Comparison of ENCODE assay signal across 10 cellular contexts in genomic region chr13:49097374-49097773, GRCh38.
DNase-seq lines count a peak whose midpoint lies in the region; ATAC-seq and TF ChIP-seq lines count a peak whose summit lies in the region.
"Had no signal": no experiment of that assay in that cellular context is flagged by ENCODE, and none has a peak within 500 bp of the region (broad histone marks: within the 10 kb centered on the region; RNA-seq: fewer than 3 reads in every experiment).

No MANE protein-coding gene starts in this region.

- DNase-seq in Right ventricle myocardium superior, result no peak
- no peak for DNase-seq in cardiac septum (ENCODE audit: low spot score)
- DNase-seq in choroid plexus epithelial cell (ENCODE audit: low read depth), result peak; percentile 72
- DNase-seq in lower lobe of right lung, result no peak
- DNase-seq in uterus, result no peak
- DNase-seq in activated CD4-positive, alpha-beta T cell treated with anti-CD3 and anti-CD28 coated beads for 48 hours, result no peak
- no peak for DNase-seq in HPDE6-E6E7 (ENCODE audit: extremely low spot score)
- DNase-seq: NCI-H1092, SW 1271 had no signal

- no peak for TF ChIP-seq CTCF in choroid plexus epithelial cell (conservative IDR thresholded peaks at IDR 0.05; ENCODE audit: low read depth, low read length)
- no peak for TF ChIP-seq CTCF in lower lobe of right lung (IDR thresholded peaks at IDR 0.05)
- no peak for TF ChIP-seq CTCF in uterus (IDR thresholded peaks at IDR 0.05)

- H3K4me3 ChIP-seq in choroid plexus epithelial cell (ENCODE audit: low read depth, low read length) (no peak overlapping the region), lower lobe of right lung (no peak overlapping the region), uterus (no peak overlapping the region)

- H3K9me3 ChIP-seq in lower lobe of right lung (no peaks in the 10 kb centered on the region), uterus (no peaks in the 10 kb centered on the region)

- H3K27ac ChIP-seq in lower lobe of right lung (peak overlapping the region; percentile 68), uterus (peak overlapping the region; percentile 69 to 88)

- intact Hi-C loops in Right ventricle myocardium superior (cut with DNase I) (no loop called here), cardiac septum (cut with DNase I) (loop anchor here (5.0 to 10.0 kb wide), 2 partner anchors 120 to 147 kb away; partner anchors contain the start of genes CDADC1 and FNDC3A), lower lobe of right lung (cut with DNase I) (no loop called here), uterus (cut with DNase I; ENCODE audit: low total_unique reads) (no loop called here)

- H3K27me3 ChIP-seq in lower lobe of right lung (ENCODE audit: low read depth) (no peaks in the 10 kb centered on the region), uterus (no peaks in the 10 kb centered on the region)

- ATAC-seq in Right ventricle myocardium superior (ENCODE audit: poor library complexity) (peak; percentile 25), lower lobe of right lung (peak; percentile 82 to 85), HG02938 (IDR thresholded peaks at IDR 0.05; ENCODE audit: unreplicated experiment) (no peak)

- TF ChIP-seq POLR2A in uterus (IDR thresholded peaks at IDR 0.05), result no peak

- H3K36me3 ChIP-seq in lower lobe of right lung, result no peaks in the 10 kb centered on the region
- H3K36me3 ChIP-seq in uterus, result no peaks in the 10 kb centered on the region

- peaks cover 25% of the 10 kb centered on the region for H3K4me1 ChIP-seq in lower lobe of right lung
- peaks cover 0 to 13% of the 10 kb centered on the region in 2 donors for H3K4me1 ChIP-seq in uterus
